23 cellular contexts compared by ENCODE assay signal in genomic region chr15:60681353-60681752, GRCh38.
"Had no signal": no experiment of that assay in that cellular context is flagged by ENCODE, and none has a peak within 500 bp of the region (broad histone marks: within the 10 kb centered on the region; RNA-seq: fewer than 3 reads in every experiment).

No MANE protein-coding gene starts in this region.

- FAIRE-seq: colon, endothelial cell of umbilical vein, islet of Langerhans, pancreas, urothelium cell line had no signal

- H3K4me3 ChIP-seq: esophagus muscularis mucosa, heart right ventricle, left lung, lower lobe of right lung, pancreas, thoracic aorta, tibial nerve, upper lobe of left lung had no signal

- H3K4me1 ChIP-seq: foreskin keratinocyte, left lung, lower lobe of right lung, upper lobe of left lung had no signal

- H3K9me3 ChIP-seq: esophagus muscularis mucosa, heart right ventricle, left lung, lower lobe of right lung, pancreas, thoracic aorta, tibial nerve, upper lobe of left lung had no signal

- H3K27me3 ChIP-seq: esophagus muscularis mucosa, foreskin keratinocyte, heart right ventricle, left lung, pancreas, tibial nerve, upper lobe of left lung had no signal

- H3K27ac ChIP-seq: esophagus muscularis mucosa, foreskin keratinocyte, heart right ventricle, left lung, lower lobe of right lung, pancreas, tibial nerve, upper lobe of left lung had no signal

- DNase-seq: effector memory CD4-positive, alpha-beta T cell; foreskin keratinocyte; glutamatergic neuron; heart right ventricle; hippocampal formation; left cardiac atrium; left lung; lower lobe of right lung; natural killer cell; occipital lobe; pancreas; stimulated activated CD4-positive, alpha-beta T cell treated with anti-CD3 and anti-CD28 coated beads, Interleukin-4, amount 100 ng/mL, for 4 hours; stimulated activated naive CD8-positive, alpha-beta T cell treated with anti-CD3 and anti-CD28 coated beads, Interleukin-15, Interleukin-2, amounts not matched to agents 100 U/mL and 50 U/mL, for 24 hours; substantia nigra; upper lobe of left lung had no signal

- ATAC-seq: foreskin keratinocyte; lower lobe of right lung; natural killer cell; stimulated activated memory B cell treated with anti-CD40 and anti-IgM and Interleukin-4, amounts not matched to agents 10 μg/mL and 1 μg/mL and 100 μg/mL, for 72 hours; stimulated activated naive CD8-positive, alpha-beta T cell treated with anti-CD3 and anti-CD28 coated beads, Interleukin-15, Interleukin-2, amounts not matched to agents 100 U/mL and 50 U/mL, for 24 hours had no signal

- H3K36me3 ChIP-seq: esophagus muscularis mucosa, heart right ventricle, left lung, lower lobe of right lung, pancreas, thoracic aorta, tibial nerve, upper lobe of left lung had no signal
